Comparison of ENCODE assay signal across 14 cellular contexts in the genomic region with DNA sequence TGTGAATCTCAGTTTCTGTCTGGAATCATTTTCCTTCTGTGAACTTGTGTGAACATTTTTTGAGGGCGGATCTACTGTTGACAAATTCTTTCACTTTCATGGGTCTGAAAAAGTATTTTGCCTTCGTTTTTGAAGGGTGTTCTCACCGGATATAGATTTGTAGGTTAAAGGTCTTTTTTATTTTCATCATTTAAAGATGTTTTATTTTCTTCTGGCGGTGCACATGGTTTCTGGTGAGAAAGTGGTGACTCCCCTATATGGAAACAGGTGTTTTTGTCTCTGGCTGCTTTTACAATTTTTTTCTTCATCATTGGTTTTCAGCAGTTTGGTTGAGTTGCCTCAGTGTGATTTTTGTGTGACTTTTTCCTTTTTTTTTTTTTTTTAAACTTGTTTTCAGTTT.
A peak's percentile ranks its signal among the peaks of the same experiment; 100 is the strongest.
DNase-seq lines count a peak whose midpoint lies in the region; ATAC-seq and TF ChIP-seq lines count a peak whose summit lies in the region.
"Had no signal": no experiment of that assay in that cellular context is flagged by ENCODE, and none has a peak within 500 bp of the region (broad histone marks: within the 10 kb centered on the region; RNA-seq: fewer than 3 reads in every experiment).

No MANE protein-coding gene starts in this region.

- no peaks in the 10 kb centered on the region for H3K9me3 Mint-ChIP-seq in CD8-positive, alpha-beta memory T cell
- peaks cover 2% of the 10 kb centered on the region for H3K9me3 Mint-ChIP-seq in activated CD8-positive, alpha-beta T cell treated with anti-CD3 and anti-CD28 coated beads for 36 hours
- H3K9me3 Mint-ChIP-seq in naive B cell, result peaks cover 0 to 4% (median 0%) of the 10 kb centered on the region in 7 donors

- no peak overlapping the region for H3K27ac ChIP-seq in CD8-positive, alpha-beta memory T cell (ENCODE audit: low read depth, low read length)
- H3K27ac ChIP-seq in tibial nerve, result peak overlapping the region in 1 of 4 donors; percentile 35
- H3K27ac ChIP-seq: epithelial cell of prostate had no signal

- CTCF ChIA-PET in CD8-positive, alpha-beta memory T cell (lab: Charles Lee), result no interaction called here
- CTCF ChIA-PET in activated CD8-positive, alpha-beta T cell treated with anti-CD3 and anti-CD28 coated beads for 36 hours (lab: Charles Lee), result no interaction called here

- peaks cover 56% of the 10 kb centered on the region for H3K4me1 ChIP-seq in CD8-positive, alpha-beta memory T cell (ENCODE audit: insufficient read depth, low read length)
- peaks cover 0 to 78% (median 45%) of the 10 kb centered on the region in 4 donors for H3K4me1 ChIP-seq in tibial nerve

- TF ChIP-seq CTCF in activated CD8-positive, alpha-beta T cell treated with anti-CD3 and anti-CD28 coated beads for 36 hours (IDR thresholded peaks at IDR 0.05), result no peak
- no peak for TF ChIP-seq CTCF in tibial nerve (IDR thresholded peaks at IDR 0.05)

- H3K36me3 ChIP-seq in CD8-positive, alpha-beta memory T cell (ENCODE audit: insufficient read depth, low read length), result no peaks in the 10 kb centered on the region
- no peaks in the 10 kb centered on the region for H3K36me3 ChIP-seq in tibial nerve

- no peak for TF ChIP-seq POLR2A in tibial nerve (IDR thresholded peaks at IDR 0.05)

- TF ChIP-seq EP300 in tibial nerve (IDR thresholded peaks at IDR 0.05), result no peak

- POLR2A ChIA-PET in CD8-positive, alpha-beta memory T cell (lab: Charles Lee), result no interaction called here
- POLR2A ChIA-PET in activated CD8-positive, alpha-beta T cell treated with anti-CD3 and anti-CD28 coated beads for 36 hours (lab: Charles Lee), result no interaction called here

- H3K27me3 ChIP-seq in CD8-positive, alpha-beta memory T cell (ENCODE audit: insufficient read depth, low read length, poor library complexity, severe bottlenecking), result no peaks in the 10 kb centered on the region
- no peaks in the 10 kb centered on the region for H3K27me3 ChIP-seq in tibial nerve
- H3K27me3 ChIP-seq: neutrophil had no signal

- H3K4me1 Mint-ChIP-seq in CD8-positive, alpha-beta memory T cell, result peaks cover 81 to 95% (median 94%) of the 10 kb centered on the region in 3 donors
- peaks cover 86% of the 10 kb centered on the region for H3K4me1 Mint-ChIP-seq in activated CD8-positive, alpha-beta T cell treated with anti-CD3 and anti-CD28 coated beads for 36 hours (ENCODE audit: low read depth)
- peaks cover 68 to 85% (median 80%) of the 10 kb centered on the region in 3 donors for H3K4me1 Mint-ChIP-seq in naive B cell

- intact Hi-C loops in activated CD8-positive, alpha-beta T cell treated with anti-CD3 and anti-CD28 coated beads for 36 hours (cut with micrococcal nuclease), result no loop called here

- H3K27me3 Mint-ChIP-seq in CD8-positive, alpha-beta memory T cell, result no peaks in the 10 kb centered on the region
- no peaks in the 10 kb centered on the region for H3K27me3 Mint-ChIP-seq in activated CD8-positive, alpha-beta T cell treated with anti-CD3 and anti-CD28 coated beads for 36 hours
- H3K27me3 Mint-ChIP-seq in naive B cell, result no peaks in the 10 kb centered on the region

- 26 to 34% methylated on average over 4 of the region's 4 CpGs for WGBS in tibial nerve, 2 donors

- ATAC-seq in GM21529 (IDR thresholded peaks at IDR 0.05; ENCODE audit: unreplicated experiment) (peak; percentile 37), naive B cell (ENCODE audit: low read depth in 2 of 2) (peak; percentile 34 to 62), GM21367 (IDR thresholded peaks at IDR 0.05; ENCODE audit: unreplicated experiment) (no peak)
- peak; percentile 62 for ATAC-seq in activated CD8-positive, alpha-beta T cell treated with anti-CD3 and anti-CD28 coated beads for 36 hours

- peak overlapping the region; percentile 2 to 70 (median 52) for H3K4me3 Mint-ChIP-seq in CD8-positive, alpha-beta memory T cell
- H3K4me3 Mint-ChIP-seq in activated CD8-positive, alpha-beta T cell treated with anti-CD3 and anti-CD28 coated beads for 36 hours, result peak overlapping the region; percentile 24
- peak overlapping the region in 5 of 8 donors; percentile 2 to 61 (median 26) for H3K4me3 Mint-ChIP-seq in naive B cell

- peak in 2 of 5 donors; percentile 65 to 69 for DNase-seq in CD8-positive, alpha-beta memory T cell
- DNase-seq in activated CD8-positive, alpha-beta T cell treated with anti-CD3 and anti-CD28 coated beads for 36 hours, result no peak
- DNase-seq in naive B cell, result peak; percentile 42
- no peak for DNase-seq in tibial nerve (ENCODE audit: low spot score in 2 of 2)
- DNase-seq in NCI-H2029 (lab: John Stamatoyannopoulos, UW), result no peak
- DNase-seq in activated effector memory CD4-positive, alpha-beta T cell treated with anti-CD3 and anti-CD28 coated beads, Interleukin-2, amount 50 U/mL, for 16 hours, result no peak
- DNase-seq: GOT3; NCI-H1417; stimulated activated CD4-positive, alpha-beta T cell treated with anti-CD3 and anti-CD28 coated beads, Interleukin-4, amount 100 ng/mL, for 24 hours; T1000 had no signal

- H3K27ac Mint-ChIP-seq in CD8-positive, alpha-beta memory T cell, result peak overlapping the region; percentile 52 to 91 (median 86)
- H3K27ac Mint-ChIP-seq in activated CD8-positive, alpha-beta T cell treated with anti-CD3 and anti-CD28 coated beads for 36 hours, result peak overlapping the region; percentile 83
- H3K27ac Mint-ChIP-seq in naive B cell, result peak overlapping the region in 5 of 6 donors; percentile 42 to 86 (median 84)

- no peaks in the 10 kb centered on the region for H3K9me3 ChIP-seq in CD8-positive, alpha-beta memory T cell (ENCODE audit: low read length)
- H3K9me3 ChIP-seq in tibial nerve, result no peaks in the 10 kb centered on the region
- H3K9me3 ChIP-seq: neutrophil had no signal

- peaks cover 0 to 7% (median 0%) of the 10 kb centered on the region in 3 donors for H3K36me3 Mint-ChIP-seq in CD8-positive, alpha-beta memory T cell
- H3K36me3 Mint-ChIP-seq in activated CD8-positive, alpha-beta T cell treated with anti-CD3 and anti-CD28 coated beads for 36 hours (ENCODE audit: low read depth), result peaks cover 8% of the 10 kb centered on the region
- H3K36me3 Mint-ChIP-seq in naive B cell, result no peaks in the 10 kb centered on the region

- H3K4me3 ChIP-seq in CD8-positive, alpha-beta memory T cell (ENCODE audit: low read length), result no peak overlapping the region
- H3K4me3 ChIP-seq in tibial nerve, result no peak overlapping the region
